ENCODE assay signal across 39 cellular contexts in genomic region chr4:55560096-55560495, GRCh38. TPM values are rescaled to one million over a fixed set of nuclear protein-coding genes. Genes with fewer than 3 reads are reported as not detected.
"Had no signal": no experiment of that assay in that cellular context is flagged by ENCODE, and none has a peak within 500 bp of the region (broad histone marks: within the 10 kb centered on the region; RNA-seq: fewer than 3 reads in every experiment).

No MANE protein-coding gene starts in this region.

- FAIRE-seq: astrocyte, bronchial epithelial cell had no signal

- H3K27me3 ChIP-seq: adrenal gland, ascending aorta, body of pancreas, brain microvascular endothelial cell, breast epithelium, cardiac muscle cell had no signal

- H3K9me3 ChIP-seq: adrenal gland, ascending aorta, body of pancreas, breast epithelium had no signal

- H3K36me3 ChIP-seq: adrenal gland, ascending aorta, brain microvascular endothelial cell, breast epithelium, cardiac muscle cell had no signal

- ATAC-seq: activated naive CD4-positive, alpha-beta T cell treated with anti-CD3 and anti-CD28 coated beads, Interleukin-2, amount 50 U/mL, for 72 hours; activated naive CD8-positive, alpha-beta T cell treated with anti-CD3 and anti-CD28 coated beads, Interleukin-2, amount 50 U/mL, for 24 hours; activated T-cell treated with anti-CD3 and anti-CD28 coated beads, Interleukin-2, amount 50 U/mL, for 4 hours; activated T-cell treated with anti-CD3 and anti-CD28 coated beads, Interleukin-2, amount 50 U/mL, for 72 hours; activated T-helper 17 cell treated with anti-CD3 and anti-CD28 coated beads, Interleukin-2, amount 50 U/mL, for 72 hours; body of pancreas had no signal

- H3K4me3 ChIP-seq: adrenal gland, ascending aorta, body of pancreas, breast epithelium, cardiac muscle cell had no signal

- H3K27ac ChIP-seq: adrenal gland, ascending aorta, body of pancreas, brain microvascular endothelial cell, breast epithelium, cardiac muscle cell had no signal

- DNase-seq: activated effector memory CD4-positive, alpha-beta T cell treated with anti-CD3 and anti-CD28 coated beads, Interleukin-2, amount 50 U/mL, for 16 hours; activated effector memory CD4-positive, alpha-beta T cell treated with Interleukin-2 at 50 U/mL for 16 hours; activated gamma-delta T cell; activated gamma-delta T cell treated with Interleukin-2 at 50 U/mL for 16 hours; activated naive CD4-positive, alpha-beta T cell; activated naive CD4-positive, alpha-beta T cell treated with anti-CD3 and anti-CD28 coated beads for 36 hours; activated naive CD4-positive, alpha-beta T cell treated with anti-CD3 and anti-CD28 coated beads, Interleukin-2, amount 10 ng/mL, durations not matched to agents 7 days and 5 days; activated naive CD4-positive, alpha-beta T cell treated with anti-CD3 and anti-CD28 coated beads, Interleukin-2, amount 50 U/mL, for 16 hours; activated naive CD4-positive, alpha-beta T cell treated with Interleukin-2 at 50 U/mL for 16 hours; activated naive CD8-positive, alpha-beta T cell treated with anti-CD3 and anti-CD28 coated beads for 36 hours; activated naive CD8-positive, alpha-beta T cell treated with anti-CD3 and anti-CD28 coated beads, Interleukin-2, amount 10 ng/mL, durations not matched to agents 7 days and 5 days; activated naive CD8-positive, alpha-beta T cell treated with anti-CD3 and anti-CD28 coated beads, Interleukin-2, amount 50 U/mL, for 24 hours; activated T-cell treated with anti-CD3 and anti-CD28 coated beads, Interleukin-2, amount 50 U/mL, for 24 hours; activated T-cell treated with anti-CD3 and anti-CD28 coated beads, Interleukin-2, amount 50 U/mL, for 4 hours; activated T-cell treated with anti-CD3 and anti-CD28 coated beads, Interleukin-2, amount 50 U/mL, for 48 hours; activated T-cell treated with anti-CD3 and anti-CD28 coated beads, Interleukin-2, amount 50 U/mL, for 72 hours; adrenal gland; amniotic stem cell; amygdala; anterior cingulate cortex; aorta; body of pancreas; brain microvascular endothelial cell; caudate nucleus; central memory CD4-positive, alpha-beta T cell; cerebellar nuclear complex had no signal

- H3K4me1 ChIP-seq: adrenal gland, ascending aorta, body of pancreas, breast epithelium had no signal

RNA-seq across cellular contexts. Expression of gene PDCL2, which starts 31.9 kb away (rescaled TPM):
- total RNA-seq: activated naive CD4-positive, alpha-beta T cell treated with anti-CD3 and anti-CD28 coated beads for 36 hours; activated naive CD4-positive, alpha-beta T cell treated with anti-CD3 and anti-CD28 coated beads, Interleukin-2, amount 50 U/mL, for 72 hours; activated naive CD8-positive, alpha-beta T cell treated with anti-CD3 and anti-CD28 coated beads for 36 hours; activated naive CD8-positive, alpha-beta T cell treated with anti-CD3 and anti-CD28 coated beads, Interleukin-2, amount 10 ng/mL, durations not matched to agents 7 days and 5 days; activated T-cell treated with anti-CD3 and anti-CD28 coated beads, Interleukin-2, amount 50 U/mL, for 4 hours; activated T-cell treated with anti-CD3 and anti-CD28 coated beads, Interleukin-2, amount 50 U/mL, for 72 hours; activated T-helper 1 cell treated with anti-CD3 and anti-CD28 coated beads, Interleukin-12 subunit alpha, Interleukin-12 subunit beta, Interleukin-2, Interleukin-4 antibody, amounts not matched to agents 30 ng/mL and 10 ng/mL and 1 ng/mL, durations not matched to agents 14 hours and 24 hours and 36 hours; activated T-helper 17 cell treated with anti-CD3 and anti-CD28 coated beads, Interleukin-2, amount 50 U/mL, for 72 hours; activated T-helper 2 cell treated with anti-CD3 and anti-CD28 coated beads, Interferon-gamma antibody, Interleukin-2, Interleukin-4, amounts not matched to agents 10 μg/mL and 5 μg/mL and 100 μg/mL, durations not matched to agents 14 hours and 24 hours and 36 hours; adrenal gland; aorta; ascending aorta; astrocyte; body of pancreas; breast epithelium; bronchial epithelial cell; cardiac muscle cell; cardiac septum; cerebellum; chondrocyte had no signal
- polyA plus RNA-seq: adipose tissue, adrenal gland, aorta, cardiac muscle cell had no signal
